In genomic region chrX:150616179-150616862, GRCh38 we compare ENCODE assay signal across 16 cellular contexts.
"Had no signal": no experiment of that assay in that cellular context is flagged by ENCODE, and none has a peak within 500 bp of the region (broad histone marks: within the 10 kb centered on the region; RNA-seq: fewer than 3 reads in every experiment).

No MANE protein-coding gene starts in this region.

- H3K27ac ChIP-seq: ascending aorta had no signal

- H3K27ac Mint-ChIP-seq: dendritic cell treated with granulocyte-macrophage colony-stimulating factor and Interleukin-4, amounts not matched to agents 40 ng/mL and 50 ng/mL, for 4 days; immature natural killer cell; nephron; T-helper 17 cell; type B pancreatic cell had no signal

- FAIRE-seq: bronchial epithelial cell had no signal

- H3K9me3 Mint-ChIP-seq: dendritic cell treated with granulocyte-macrophage colony-stimulating factor and Interleukin-4, amounts not matched to agents 40 ng/mL and 50 ng/mL, for 4 days; immature natural killer cell; type B pancreatic cell had no signal

- H3K4me3 Mint-ChIP-seq: dendritic cell treated with granulocyte-macrophage colony-stimulating factor and Interleukin-4, amounts not matched to agents 40 ng/mL and 50 ng/mL, for 4 days; immature natural killer cell; nephron; T-helper 17 cell; type B pancreatic cell had no signal

- H3K9me3 ChIP-seq: ascending aorta had no signal

- H3K27me3 ChIP-seq: ascending aorta had no signal

- H3K4me1 ChIP-seq: ascending aorta had no signal

- ATAC-seq: stimulated activated naive CD8-positive, alpha-beta T cell treated with anti-CD3 and anti-CD28 coated beads, Interleukin-15, Interleukin-2, amounts not matched to agents 100 U/mL and 50 U/mL, for 24 hours; T-helper 17 cell had no signal

- H3K4me1 Mint-ChIP-seq: immature natural killer cell, nephron had no signal

- DNase-seq: activated CD4-positive, CD25-positive, alpha-beta regulatory T cell treated with anti-CD3 and anti-CD28 coated beads, Interleukin-2, amount 50 U/mL, for 72 hours; activated naive CD4-positive, alpha-beta T cell; activated T-cell treated with anti-CD3 and anti-CD28 coated beads for 4 hours; effector memory CD4-positive, alpha-beta T cell; immature natural killer cell; posterior cingulate gyrus; stimulated activated CD4-positive, alpha-beta T cell treated with anti-CD3 and anti-CD28 coated beads, Interleukin-15, amount 100 ng/mL, for 24 hours; stimulated activated CD4-positive, alpha-beta T cell treated with anti-CD3 and anti-CD28 coated beads, Interleukin-4, amount 100 ng/mL, for 4 hours; stimulated activated CD8-positive, alpha-beta memory T cell treated with anti-CD3 and anti-CD28 coated beads, Interleukin-4, amount 100 ng/mL, for 48 hours; stimulated activated naive CD8-positive, alpha-beta T cell treated with anti-CD3 and anti-CD28 coated beads, Interleukin-15, Interleukin-2, amounts not matched to agents 100 U/mL and 50 U/mL, for 24 hours; T-helper 17 cell had no signal

- H3K4me3 ChIP-seq: ascending aorta had no signal

- H3K27me3 Mint-ChIP-seq: dendritic cell treated with granulocyte-macrophage colony-stimulating factor and Interleukin-4, amounts not matched to agents 40 ng/mL and 50 ng/mL, for 4 days; T-helper 17 cell; type B pancreatic cell had no signal
